7 cellular contexts compared by ENCODE assay signal in the genomic region with DNA sequence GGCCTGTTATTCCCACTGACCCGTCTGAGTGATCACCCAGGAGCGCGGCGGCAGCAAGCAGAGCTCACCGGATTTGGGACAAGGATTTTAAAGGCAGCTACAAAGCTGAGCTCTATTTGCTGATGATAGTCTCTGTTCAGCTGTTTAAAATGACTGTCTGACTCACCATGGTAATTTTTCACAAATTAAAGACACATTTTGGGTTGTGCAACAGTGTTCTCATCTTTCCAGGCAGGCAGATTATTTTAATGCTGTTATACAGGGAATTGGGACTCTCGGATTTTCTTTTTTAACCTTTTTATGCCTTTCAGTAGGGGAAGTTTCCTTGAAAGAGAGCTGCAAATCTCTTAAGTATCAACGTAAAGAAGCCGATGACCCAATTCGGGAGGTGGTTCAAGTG. TPM values are rescaled to one million over a fixed set of nuclear protein-coding genes. Genes with fewer than 3 reads are reported as not detected.
DNase-seq lines count a peak whose midpoint lies in the region; ATAC-seq and TF ChIP-seq lines count a peak whose summit lies in the region.
"Not testable (repeated sequence)": the region's sequence is repeated elsewhere in the genome, so short reads cannot be mapped to it uniquely, and the experiment has no call there.

No MANE protein-coding gene starts in this region.

- not testable (repeated sequence) for H3K27me3 ChIP-seq in GM23248 (replicated peaks; ENCODE audit: insufficient read depth); osteoblast (ENCODE audit: insufficient read depth, low read length); smooth muscle cell (ENCODE audit: low read depth)

- H2AFZ ChIP-seq in GM23248 = peak overlapping the region; percentile 1; the same call in 1 of the 2 replicates
- not testable (repeated sequence) for H2AFZ ChIP-seq in osteoblast (ENCODE audit: low read length); smooth muscle cell (ENCODE audit: low read depth)

- peaks cover 30% of the 10 kb centered on the region for H3K4me1 ChIP-seq in GM23248 (ENCODE audit: insufficient read depth)
- not testable (repeated sequence) for H3K4me1 ChIP-seq in osteoblast (ENCODE audit: insufficient read depth, low read length); smooth muscle cell (ENCODE audit: low read depth)

- not testable (repeated sequence) for H3K4me3 Mint-ChIP-seq in endothelial cell (ENCODE audit: unreplicated experiment)

- H3K9me3 ChIP-seq in GM23248 (ENCODE audit: low read depth); osteoblast (ENCODE audit: low read depth, low read length); smooth muscle cell (replicated peaks; ENCODE audit: low read depth): not testable (repeated sequence)

- H3K36me3 Mint-ChIP-seq in endothelial cell (ENCODE audit: low read depth, unreplicated experiment) = not testable (repeated sequence)

- H3K36me3 ChIP-seq in GM23248 (ENCODE audit: low read depth) (peaks cover 13% of the 10 kb centered on the region; the same call in 1 of the 2 replicates), osteoblast (ENCODE audit: insufficient read depth, low read length) (peaks cover 12% of the 10 kb centered on the region)
- not testable (repeated sequence) for H3K36me3 ChIP-seq in smooth muscle cell (ENCODE audit: low read depth)

- in situ Hi-C loops in GM23248 (cut with MboI) = not testable (repeated sequence)

- peak overlapping the region; percentile 89 for H3K27ac Mint-ChIP-seq in endothelial cell (ENCODE audit: unreplicated experiment)

- H3K79me2 ChIP-seq in GM23248 (ENCODE audit: insufficient read depth) = peaks cover 11% of the 10 kb centered on the region
- H3K79me2 ChIP-seq in osteoblast (ENCODE audit: insufficient read depth, low read length); smooth muscle cell (ENCODE audit: low read depth): not testable (repeated sequence)

- H3K27me3 Mint-ChIP-seq in endothelial cell (ENCODE audit: unreplicated experiment) = not testable (repeated sequence)

- H3K4me2 ChIP-seq in GM23248 (ENCODE audit: unreplicated experiment) (peak overlapping the region; percentile 93), smooth muscle cell (peak overlapping the region; percentile 60)
- not testable (repeated sequence) for H3K4me2 ChIP-seq in osteoblast (ENCODE audit: insufficient read depth, low read length)

- not testable (repeated sequence) for DNase-seq in GM23248; endothelial cell (ENCODE audit: low spot score); osteoblast (ENCODE audit: insufficient read length, low spot score, missing footprints); smooth muscle cell (lab: John Stamatoyannopoulos, UW; ENCODE audit: unreplicated experiment)
- peak; percentile 56 for DNase-seq in amniotic epithelial cell (ENCODE audit: low read depth)
- peak; percentile 22 for DNase-seq in fibroblast of the conjunctiva (ENCODE audit: low read depth)

- H3K9ac ChIP-seq in GM23248 = peak overlapping the region; percentile 78
- not testable (repeated sequence) for H3K9ac ChIP-seq in smooth muscle cell (ENCODE audit: low read depth)

- H3K27ac ChIP-seq in GM23248 (peak overlapping the region; percentile 95), osteoblast (ENCODE audit: low read depth, low read length) (peak overlapping the region; percentile 24), smooth muscle cell (ENCODE audit: low read depth) (peak overlapping the region; percentile 75)

- not testable (repeated sequence) for TF ChIP-seq CTCF in endothelial cell (IDR thresholded peaks at IDR 0.05; ENCODE audit: unreplicated experiment); osteoblast (IDR thresholded peaks at IDR 0.05; ENCODE audit: extremely low read depth, low read depth, low read length); smooth muscle cell (IDR thresholded peaks at IDR 0.05; ENCODE audit: borderline replicate concordance, insufficient read depth, poor library complexity, severe bottlenecking)

- peak; percentile 28 for ATAC-seq in SK-N-SH treated with all-trans-retinoic acid at 6 μM for 48 hours

- H3K4me3 ChIP-seq in GM23248 = peak overlapping the region; percentile 56
- H3K4me3 ChIP-seq in osteoblast (ENCODE audit: insufficient read depth, low read length); smooth muscle cell: not testable (repeated sequence)

- H3K9me3 Mint-ChIP-seq in endothelial cell (ENCODE audit: unreplicated experiment) = not testable (repeated sequence)

- H3F3A ChIP-seq in GM23248 (ENCODE audit: insufficient read depth) = peaks cover 26% of the 10 kb centered on the region
- H3F3A ChIP-seq in smooth muscle cell (ENCODE audit: low read depth) = not testable (repeated sequence)

- 0 to 1% methylated on average over 9 of the region's 9 CpGs for WGBS in GM23248 (ENCODE audit: low coverage in 1 of 2, low lambda C conversion rate in 2 of 2, missing lambda C conversion rate in 2 of 2), 2 experiments
- WGBS in smooth muscle cell (ENCODE audit: low lambda C conversion rate) = 61% methylated on average over 9 of the region's 9 CpGs

- not testable (repeated sequence) for H4K20me1 ChIP-seq in GM23248 (ENCODE audit: insufficient read depth); osteoblast (ENCODE audit: insufficient read depth, low read length); smooth muscle cell (ENCODE audit: low read depth)

- H3K4me1 Mint-ChIP-seq in endothelial cell (ENCODE audit: unreplicated experiment) = peaks cover 15% of the 10 kb centered on the region

- not testable (repeated sequence) for H3K9me2 ChIP-seq in GM23248 (ENCODE audit: insufficient read depth)

RNA-seq across cellular contexts. Expression of gene CDK11B, which starts 3.6 kb away (rescaled TPM):
- 8.2 and 11.7 TPM in 2 replicates for total RNA-seq in GM23248 (2014; rRNA removed; shearing (Covaris generic))
- polyA plus RNA-seq in GM23248 (2016; fragmentation: Nextera tagmentation; extraction: Ambion mirVana) = 18.2 and 19.1 TPM in 2 replicates
- total RNA-seq in endothelial cell (ENCODE audit: unreplicated experiment) = 71.0 TPM
- 5.3 and 5.8 TPM in 2 replicates for total RNA-seq in osteoblast
- total RNA-seq in smooth muscle cell = 12.1 and 15.6 TPM in 2 replicates
- polyA plus RNA-seq in smooth muscle cell = 13.7 and 21.1 TPM in 2 replicates

RNA-seq across cellular contexts. Expression of gene SLC35E2B, which starts 30.2 kb away (rescaled TPM):
- total RNA-seq in GM23248 (2014; rRNA removed; shearing (Covaris generic)) = 32.5 and 38.3 TPM in 2 replicates
- polyA plus RNA-seq in GM23248 (2016; fragmentation: Nextera tagmentation; extraction: Ambion mirVana) = 22.2 and 23.4 TPM in 2 replicates
- 140 TPM for total RNA-seq in endothelial cell (ENCODE audit: unreplicated experiment)
- total RNA-seq in osteoblast = 33.0 and 38.4 TPM in 2 replicates
- total RNA-seq in smooth muscle cell = 24.2 and 32.4 TPM in 2 replicates
- 19.7 and 22.6 TPM in 2 replicates for polyA plus RNA-seq in smooth muscle cell

RNA-seq across cellular contexts. Expression of gene MMP23B, which starts 30.4 kb away (rescaled TPM):
- total RNA-seq in GM23248 (2014; rRNA removed; shearing (Covaris generic)) = not detected in 2 replicates
- polyA plus RNA-seq in GM23248 (2016; fragmentation: Nextera tagmentation; extraction: Ambion mirVana) (1.1 TPM in 1 of 2 replicates, not detected in the other), smooth muscle cell (197 and 218 TPM in 2 replicates)
- total RNA-seq in endothelial cell (ENCODE audit: unreplicated experiment) (26.7 TPM), osteoblast (0.59 and 1.1 TPM in 2 replicates), smooth muscle cell (81.7 and 89.8 TPM in 2 replicates)

RNA-seq across cellular contexts. Expression of gene MIB2, which starts 47.1 kb away (rescaled TPM):
- 70.5 and 100 TPM in 2 replicates for total RNA-seq in GM23248 (2014; rRNA removed; shearing (Covaris generic))
- polyA plus RNA-seq in GM23248 (2016; fragmentation: Nextera tagmentation; extraction: Ambion mirVana) (29.2 and 30.3 TPM in 2 replicates), smooth muscle cell (61.2 and 71.2 TPM in 2 replicates)
- total RNA-seq in endothelial cell (ENCODE audit: unreplicated experiment) (84.4 TPM), osteoblast (74.0 and 80.7 TPM in 2 replicates), smooth muscle cell (21.9 and 42.7 TPM in 2 replicates)

Comparison
In these comparisons a context has a peak if more than half of its experiments do, and no peak if none do; other contexts are left out.
1. H3K27ac ChIP-seq: peak in every context shown above with its lines; median percentile 95 in GM23248; 75 in smooth muscle cell; 24 in osteoblast.
2. RNA of gene MMP23B, which starts 30.4 kb away (total RNA-seq): 81.7 to 89.8 TPM in smooth muscle cell and 26.7 TPM in endothelial cell (single experiment); 0.59 to 1.1 TPM in osteoblast and not detected in GM23248; every median in the first group is over 10 times any median in the second.